Comparison of ENCODE assay signal across 20 cellular contexts in genomic region chr22:26724414-26724813, GRCh38.
DNase-seq lines count a peak whose midpoint lies in the region; ATAC-seq, FAIRE-seq and TF ChIP-seq lines count a peak whose summit lies in the region.
"Had no signal": no experiment of that assay in that cellular context is flagged by ENCODE, and none has a peak within 500 bp of the region (broad histone marks: within the 10 kb centered on the region; RNA-seq: fewer than 3 reads in every experiment).

No MANE protein-coding gene starts in this region.

- H3K4me3 ChIP-seq in GM12865 (ENCODE audit: low read depth, low read length) (no peak overlapping the region), A673 (ENCODE audit: low read depth, low read length, poor library complexity, severe bottlenecking) (no peak overlapping the region)
- H3K4me3 ChIP-seq: BLaER1, GM23338 had no signal

- no peaks in the 10 kb centered on the region for H3K36me3 ChIP-seq in A673 (ENCODE audit: insufficient read depth, low read length, poor library complexity, severe bottlenecking)

- H3K4me1 ChIP-seq in A673 (ENCODE audit: insufficient read depth, low read length, poor library complexity, severe bottlenecking), result no peaks in the 10 kb centered on the region
- H3K4me1 ChIP-seq: BLaER1, Caco-2 had no signal

- DNase-seq in GM12865 (ENCODE audit: low read depth), result peak; percentile 46
- DNase-seq in activated B cell treated with CpG ODN at 0.5 μM for 24 hours, result no peak
- peak; percentile 33 for DNase-seq in stimulated activated CD8-positive, alpha-beta memory T cell treated with anti-CD3 and anti-CD28 coated beads, Interleukin-4, amount 100 ng/mL, for 48 hours
- no peak for DNase-seq in GM19239 (ENCODE audit: insufficient read length, low spot score)
- no peak for DNase-seq in activated CD4-positive, alpha-beta T cell treated with anti-CD3 and anti-CD28 coated beads for 36 hours
- DNase-seq in A673 (ENCODE audit: low spot score), result no peak
- DNase-seq: AML-193; Caco-2; CD8-positive, alpha-beta memory T cell; DND-41; GDM1; H7 had no signal

- no peak for FAIRE-seq in GM19239 (lab: Jason Lieb, UNC)
- FAIRE-seq: GM12891, HepG2, HTR-8/SVneo had no signal

- H3K4me1 Mint-ChIP-seq in IgD-negative memory B cell (peaks cover 0 to 6% (median 0%) of the 10 kb centered on the region in 3 donors), activated B cell treated with CpG ODN at 0.5 μM for 24 hours (peaks cover 3% of the 10 kb centered on the region)
- no peaks in the 10 kb centered on the region for H3K4me1 Mint-ChIP-seq in activated CD4-positive, alpha-beta T cell treated with anti-CD3 and anti-CD28 coated beads for 36 hours
- H3K4me1 Mint-ChIP-seq: GM23338 had no signal

- CTCF ChIA-PET in activated B cell treated with CpG ODN at 0.5 μM for 24 hours (lab: Charles Lee) (no interaction called here), A673 (lab: Charles Lee) (no interaction called here)
- CTCF ChIA-PET in activated CD4-positive, alpha-beta T cell treated with anti-CD3 and anti-CD28 coated beads for 36 hours (lab: Charles Lee), result no interaction called here

- H3K9me3 Mint-ChIP-seq in IgD-negative memory B cell, result peaks cover 0 to 2% (median 0%) of the 10 kb centered on the region in 3 donors
- no peaks in the 10 kb centered on the region for H3K9me3 Mint-ChIP-seq in activated B cell treated with CpG ODN at 0.5 μM for 24 hours
- no peaks in the 10 kb centered on the region for H3K9me3 Mint-ChIP-seq in activated CD4-positive, alpha-beta T cell treated with anti-CD3 and anti-CD28 coated beads for 36 hours (ENCODE audit: low read depth)
- H3K9me3 Mint-ChIP-seq: CD8-positive, alpha-beta memory T cell; GM23338 had no signal

- no peak for TF ChIP-seq CTCF in GM12865 (IDR thresholded peaks at IDR 0.05; ENCODE audit: insufficient read depth, low read depth, low read length, missing control alignments)
- TF ChIP-seq CTCF in activated B cell treated with CpG ODN at 0.5 μM for 24 hours (IDR thresholded peaks at IDR 0.05), result no peak
- TF ChIP-seq CTCF in A673 (conservative IDR thresholded peaks at IDR 0.05; ENCODE audit: low read depth, low read length), result no peak

- H3K27ac Mint-ChIP-seq in IgD-negative memory B cell (peak overlapping the region in 2 of 3 donors; percentile 55 to 61), activated B cell treated with CpG ODN at 0.5 μM for 24 hours (no peak overlapping the region)
- H3K27ac Mint-ChIP-seq in activated CD4-positive, alpha-beta T cell treated with anti-CD3 and anti-CD28 coated beads for 36 hours, result no peak overlapping the region
- H3K27ac Mint-ChIP-seq: GM23338 had no signal

- POLR2A ChIA-PET in activated B cell treated with CpG ODN at 0.5 μM for 24 hours (lab: Charles Lee), result no interaction called here
- POLR2A ChIA-PET in activated CD4-positive, alpha-beta T cell treated with anti-CD3 and anti-CD28 coated beads for 36 hours (lab: Charles Lee), result no interaction called here
- POLR2A ChIA-PET in A673 (lab: Charles Lee; ENCODE audit: low non-redundant PET), result no interaction called here

- ATAC-seq in activated B cell treated with CpG ODN at 0.5 μM for 24 hours (ENCODE audit: low read depth) (peak; percentile 37), HG02623 (IDR thresholded peaks at IDR 0.05; ENCODE audit: unreplicated experiment) (no peak)
- no peak for ATAC-seq in activated CD4-positive, alpha-beta T cell treated with anti-CD3 and anti-CD28 coated beads for 36 hours
- ATAC-seq: GM23338, HepG2 had no signal

- no peaks in the 10 kb centered on the region for H3K27me3 ChIP-seq in A673 (replicated peaks; ENCODE audit: insufficient read depth, low read depth, low read length, poor library complexity)
- H3K27me3 ChIP-seq: BLaER1 had no signal

- H3K27me3 Mint-ChIP-seq in IgD-negative memory B cell, result no peaks in the 10 kb centered on the region
- no peaks in the 10 kb centered on the region for H3K27me3 Mint-ChIP-seq in activated B cell treated with CpG ODN at 0.5 μM for 24 hours
- H3K27me3 Mint-ChIP-seq in activated CD4-positive, alpha-beta T cell treated with anti-CD3 and anti-CD28 coated beads for 36 hours, result no peaks in the 10 kb centered on the region
- H3K27me3 Mint-ChIP-seq: CD8-positive, alpha-beta memory T cell had no signal

- H3K27ac ChIP-seq in A673 (ENCODE audit: low read depth, low read length, poor library complexity, severe bottlenecking), result no peak overlapping the region
- H3K27ac ChIP-seq: 22Rv1, BLaER1 had no signal

- BruUV-seq in A673 (replicated peaks; lab: Mats Ljungman, UMichigan), result no TSS peak

- intact Hi-C loops in activated B cell treated with CpG ODN at 0.5 μM for 24 hours (cut with micrococcal nuclease), result no loop called here
- intact Hi-C loops in activated CD4-positive, alpha-beta T cell treated with anti-CD3 and anti-CD28 coated beads for 36 hours (cut with DNase I, micrococcal nuclease), result no loop called here
- intact Hi-C loops in A673 (cut with micrococcal nuclease; ENCODE audit: unreplicated experiment), result no loop called here

- no peaks in the 10 kb centered on the region for H3K9me3 ChIP-seq in A673 (ENCODE audit: low read depth, low read length, poor library complexity, severe bottlenecking)
- H3K9me3 ChIP-seq: BLaER1, Caco-2 had no signal

- H3K4me3 Mint-ChIP-seq in IgD-negative memory B cell, result no peak overlapping the region
- H3K4me3 Mint-ChIP-seq in activated B cell treated with CpG ODN at 0.5 μM for 24 hours, result no peak overlapping the region
- no peak overlapping the region for H3K4me3 Mint-ChIP-seq in activated CD4-positive, alpha-beta T cell treated with anti-CD3 and anti-CD28 coated beads for 36 hours
- H3K4me3 Mint-ChIP-seq: CD8-positive, alpha-beta memory T cell; GM23338 had no signal

- H3K36me3 Mint-ChIP-seq in IgD-negative memory B cell (peaks cover 22% of the 10 kb centered on the region), activated B cell treated with CpG ODN at 0.5 μM for 24 hours (ENCODE audit: low read depth) (peaks cover 77% of the 10 kb centered on the region)
- H3K36me3 Mint-ChIP-seq in activated CD4-positive, alpha-beta T cell treated with anti-CD3 and anti-CD28 coated beads for 36 hours (ENCODE audit: low read depth), result peaks cover 48% of the 10 kb centered on the region

Comparison
In these comparisons a context has a peak if more than half of its experiments do, and no peak if none do; other contexts are left out.
1. DNase-seq: peak in GM12865 (single experiment) and stimulated activated CD8-positive, alpha-beta memory T cell treated with anti-CD3 and anti-CD28 coated beads, Interleukin-4, amount 100 ng/mL, for 48 hours (single experiment); none in activated B cell treated with CpG ODN at 0.5 μM for 24 hours (single experiment), GM19239 (single experiment), activated CD4-positive, alpha-beta T cell treated with anti-CD3 and anti-CD28 coated beads for 36 hours (single experiment) and A673 (single experiment).
2. H3K27ac Mint-ChIP-seq: peak in IgD-negative memory B cell (2 of 3); none in activated B cell treated with CpG ODN at 0.5 μM for 24 hours (single experiment) and activated CD4-positive, alpha-beta T cell treated with anti-CD3 and anti-CD28 coated beads for 36 hours (single experiment).